ENCODE assay signal across 14 cellular contexts in the genomic region with DNA sequence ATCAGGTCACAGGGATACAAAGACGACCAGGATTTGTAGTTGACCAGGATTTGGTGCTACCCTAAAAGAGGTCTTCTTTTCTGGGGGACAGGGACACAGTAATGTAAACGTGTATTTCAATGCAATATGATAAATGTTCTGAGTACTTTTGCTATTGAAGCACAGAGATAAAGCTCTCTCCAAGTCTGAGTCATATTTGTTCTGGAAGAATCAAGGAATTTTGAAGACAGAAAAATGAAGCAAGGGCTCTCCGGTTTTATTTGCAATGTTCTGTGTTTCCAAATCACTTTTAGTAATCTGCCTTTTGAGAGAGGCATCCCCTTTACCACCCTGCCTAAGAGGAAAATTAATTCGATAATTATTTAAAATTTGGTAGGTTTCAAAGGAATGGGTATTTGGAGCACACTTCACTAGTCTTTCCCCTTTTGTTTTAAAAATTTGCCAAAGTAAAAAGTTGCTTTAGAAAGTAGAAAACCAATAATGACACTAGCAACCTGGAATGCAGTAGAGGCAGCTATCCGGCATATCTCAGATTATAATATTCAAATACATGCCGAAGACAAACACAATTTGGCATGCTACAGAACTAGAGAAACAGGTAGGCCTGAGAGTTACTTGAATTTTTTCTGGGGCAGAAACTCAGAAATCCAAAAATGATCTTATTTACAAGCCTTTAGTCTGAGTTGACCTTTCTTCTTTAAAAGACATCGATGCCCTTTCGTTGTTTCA.
DNase-seq lines count a peak whose midpoint lies in the region; ATAC-seq and TF ChIP-seq lines count a peak whose summit lies in the region.
"Had no signal": no experiment of that assay in that cellular context is flagged by ENCODE, and none has a peak within 500 bp of the region (broad histone marks: within the 10 kb centered on the region; RNA-seq: fewer than 3 reads in every experiment).

No MANE protein-coding gene starts in this region.

- intact Hi-C loops in PC-3 (cut with micrococcal nuclease): loop anchor here (2.0 to 10.0 kb wide), 2 partner anchors 970 to 1866 kb away; no protein-coding TSS in a partner anchor
- intact Hi-C loops in activated T-helper 2 cell treated with anti-CD3 and anti-CD28 coated beads, Interferon-gamma antibody, Interleukin-2, Interleukin-4, amounts not matched to agents 10 μg/mL and 5 μg/mL and 100 μg/mL, durations not matched to agents 14 hours and 24 hours and 36 hours (cut with micrococcal nuclease): no loop called here

- ATAC-seq in PC-3 (peak; percentile 50), GM18498 (IDR thresholded peaks at IDR 0.05; ENCODE audit: unreplicated experiment) (no peak)

- no peaks in the 10 kb centered on the region for H4K20me1 ChIP-seq in PC-3 (ENCODE audit: low read length)

- no peaks in the 10 kb centered on the region for H3K36me3 Mint-ChIP-seq in mesothelial cell of epicardium
- no peaks in the 10 kb centered on the region for H3K36me3 Mint-ChIP-seq in activated T-helper 2 cell treated with anti-CD3 and anti-CD28 coated beads, Interferon-gamma antibody, Interleukin-2, Interleukin-4, amounts not matched to agents 10 μg/mL and 5 μg/mL and 100 μg/mL, durations not matched to agents 14 hours and 24 hours and 36 hours (ENCODE audit: low read depth)

- H3K27ac Mint-ChIP-seq in mesothelial cell of epicardium: peak overlapping the region; percentile 49
- no peak overlapping the region for H3K27ac Mint-ChIP-seq in activated T-helper 2 cell treated with anti-CD3 and anti-CD28 coated beads, Interferon-gamma antibody, Interleukin-2, Interleukin-4, amounts not matched to agents 10 μg/mL and 5 μg/mL and 100 μg/mL, durations not matched to agents 14 hours and 24 hours and 36 hours
- H3K27ac Mint-ChIP-seq: activated CD4-positive, alpha-beta T cell treated with anti-CD3 and anti-CD28 coated beads, Interleukin-2, amount 10 ng/mL, durations not matched to agents 24 days and 14 days; activated naive CD8-positive, alpha-beta T cell treated with anti-CD3 and anti-CD28 coated beads, Interleukin-2, amount 50 U/mL, for 24 hours had no signal

- no peaks in the 10 kb centered on the region for H3K9me3 ChIP-seq in PC-3 (ENCODE audit: low read length)
- H3K9me3 ChIP-seq: ovary, Peyer's patch had no signal

- CTCF ChIA-PET in PC-3 (lab: Charles Lee): interaction anchor here (0.9 to 1.4 kb wide), 3 partner anchors 43 to 970 kb away, joined by 3 to 5 read pairs (median 3); no protein-coding TSS in a partner anchor

- no peaks in the 10 kb centered on the region for H3K9me3 Mint-ChIP-seq in mesothelial cell of epicardium
- H3K9me3 Mint-ChIP-seq in activated T-helper 2 cell treated with anti-CD3 and anti-CD28 coated beads, Interferon-gamma antibody, Interleukin-2, Interleukin-4, amounts not matched to agents 10 μg/mL and 5 μg/mL and 100 μg/mL, durations not matched to agents 14 hours and 24 hours and 36 hours: no peaks in the 10 kb centered on the region
- H3K9me3 Mint-ChIP-seq: activated CD4-positive, alpha-beta T cell treated with anti-CD3 and anti-CD28 coated beads, Interleukin-2, amount 10 ng/mL, durations not matched to agents 24 days and 14 days; activated naive CD8-positive, alpha-beta T cell treated with anti-CD3 and anti-CD28 coated beads, Interleukin-2, amount 50 U/mL, for 24 hours had no signal

- H3K27ac ChIP-seq in PC-3 (ENCODE audit: low read length) (peak overlapping the region; percentile 65), coronary artery (peak overlapping the region in 1 of 2 donors; percentile 45)
- H3K27ac ChIP-seq: ovary, Peyer's patch had no signal

- no peaks in the 10 kb centered on the region for H3K27me3 Mint-ChIP-seq in mesothelial cell of epicardium (ENCODE audit: low read depth)
- no peaks in the 10 kb centered on the region for H3K27me3 Mint-ChIP-seq in activated T-helper 2 cell treated with anti-CD3 and anti-CD28 coated beads, Interferon-gamma antibody, Interleukin-2, Interleukin-4, amounts not matched to agents 10 μg/mL and 5 μg/mL and 100 μg/mL, durations not matched to agents 14 hours and 24 hours and 36 hours (ENCODE audit: low read depth)

- H3K4me2 ChIP-seq in PC-3 (ENCODE audit: low read length): peak overlapping the region; percentile 81

- no peaks in the 10 kb centered on the region for H3K79me2 ChIP-seq in PC-3 (ENCODE audit: low read length)

- no TSS peak for BruUV-seq in PC-3 (replicated peaks; lab: Mats Ljungman, UMichigan)

- peak overlapping the region; percentile 12 for H3K9ac ChIP-seq in PC-3 (ENCODE audit: low read length)

- H3K27me3 ChIP-seq in PC-3 (ENCODE audit: low read length): no peaks in the 10 kb centered on the region
- H3K27me3 ChIP-seq: ovary, Peyer's patch had no signal

- peaks cover 10% of the 10 kb centered on the region for H3F3A ChIP-seq in PC-3 (ENCODE audit: low read length, unreplicated experiment)

- peaks cover 23% of the 10 kb centered on the region for H3K4me1 Mint-ChIP-seq in mesothelial cell of epicardium
- peaks cover 10% of the 10 kb centered on the region for H3K4me1 Mint-ChIP-seq in activated T-helper 2 cell treated with anti-CD3 and anti-CD28 coated beads, Interferon-gamma antibody, Interleukin-2, Interleukin-4, amounts not matched to agents 10 μg/mL and 5 μg/mL and 100 μg/mL, durations not matched to agents 14 hours and 24 hours and 36 hours (ENCODE audit: low read depth)

- H3K4me3 ChIP-seq in PC-3 (ENCODE audit: low read length) (peak overlapping the region; percentile 58), coronary artery (peak overlapping the region; percentile 31)
- H3K4me3 ChIP-seq: ovary, Peyer's patch had no signal

- H3K4me3 Mint-ChIP-seq in mesothelial cell of epicardium: peak overlapping the region; percentile 0
- no peak overlapping the region for H3K4me3 Mint-ChIP-seq in activated T-helper 2 cell treated with anti-CD3 and anti-CD28 coated beads, Interferon-gamma antibody, Interleukin-2, Interleukin-4, amounts not matched to agents 10 μg/mL and 5 μg/mL and 100 μg/mL, durations not matched to agents 14 hours and 24 hours and 36 hours (ENCODE audit: low read depth)
- H3K4me3 Mint-ChIP-seq: activated CD4-positive, alpha-beta T cell treated with anti-CD3 and anti-CD28 coated beads, Interleukin-2, amount 10 ng/mL, durations not matched to agents 24 days and 14 days; activated naive CD8-positive, alpha-beta T cell treated with anti-CD3 and anti-CD28 coated beads, Interleukin-2, amount 50 U/mL, for 24 hours had no signal

- POLR2A ChIA-PET in PC-3 (lab: Charles Lee; ENCODE audit: unreplicated experiment): interaction anchor here (0.7 kb wide), 1 partner anchor 242 kb away, joined by 4 read pairs; no protein-coding TSS in a partner anchor

- peaks cover 49% of the 10 kb centered on the region for H3K4me1 ChIP-seq in PC-3 (ENCODE audit: insufficient read depth, low read length)
- H3K4me1 ChIP-seq: Peyer's patch had no signal

- H3K36me3 ChIP-seq in PC-3 (ENCODE audit: low read depth, low read length): no peaks in the 10 kb centered on the region
- H3K36me3 ChIP-seq: ovary, Peyer's patch had no signal

- DNase-seq in AG20443 (ENCODE audit: low spot score): peak; percentile 21
- peak; percentile 77 for DNase-seq in PC-3
- DNase-seq in coronary artery (ENCODE audit: low spot score): no peak
- DNase-seq in mesothelial cell of epicardium (ENCODE audit: low spot score in 2 of 2, unreplicated experiment in 2 of 2): no peak
- no peak for DNase-seq in A172 (ENCODE audit: low spot score)
- no peak for DNase-seq in activated T-helper 2 cell treated with anti-CD3 and anti-CD28 coated beads, Interferon-gamma antibody, Interleukin-2, Interleukin-4, amounts not matched to agents 10 μg/mL and 5 μg/mL and 100 μg/mL, durations not matched to agents 14 hours and 24 hours and 36 hours (ENCODE audit: low spot score)
- no peak for DNase-seq in DMS53 (lab: John Stamatoyannopoulos, UW)
- DNase-seq: cortex of kidney, NCI-H1436 treated with DMSO at 0.1 percent for 48 hours had no signal

- no peaks in the 10 kb centered on the region for H3K9me2 ChIP-seq in PC-3 (replicated peaks; ENCODE audit: low read length)

- TF ChIP-seq CTCF in PC-3 (conservative IDR thresholded peaks at IDR 0.05; ENCODE audit: low read depth, low read length): no peak
- TF ChIP-seq CTCF in coronary artery (IDR thresholded peaks at IDR 0.05): no peak
- TF ChIP-seq CTCF in mesothelial cell of epicardium (IDR thresholded peaks at IDR 0.05; ENCODE audit: unreplicated experiment): no peak

- peak overlapping the region; percentile 37; the same call in 1 of the 2 replicates for H2AFZ ChIP-seq in PC-3 (ENCODE audit: low read length)

Comparison
In these comparisons a context has a peak if more than half of its experiments do, and no peak if none do; other contexts are left out.
1. DNase-seq: peak in AG20443 (single experiment) and PC-3 (single experiment); none in coronary artery (single experiment), mesothelial cell of epicardium (0 of 2), A172 (single experiment), activated T-helper 2 cell treated with anti-CD3 and anti-CD28 coated beads, Interferon-gamma antibody, Interleukin-2, Interleukin-4, amounts not matched to agents 10 μg/mL and 5 μg/mL and 100 μg/mL, durations not matched to agents 14 hours and 24 hours and 36 hours (single experiment) and DMS53 (single experiment).